In genomic region chr3:196049567-196050122, GRCh38 we compare ENCODE assay signal across 21 cellular contexts. TPM values are rescaled to one million over a fixed set of nuclear protein-coding genes. Genes with fewer than 3 reads are reported as not detected.
A peak's percentile ranks its signal among the peaks of the same experiment; 100 is the strongest.
DNase-seq lines count a peak whose midpoint lies in the region; ATAC-seq and TF ChIP-seq lines count a peak whose summit lies in the region.
"Had no signal": no experiment of that assay in that cellular context is flagged by ENCODE, and none has a peak within 500 bp of the region (broad histone marks: within the 10 kb centered on the region; RNA-seq: fewer than 3 reads in every experiment).

No MANE protein-coding gene starts in this region.

- RAD21 ChIA-PET in HCT116 (lab: Charles Lee; ENCODE audit: low non-redundant PET in 1 of 2, low total read pairs in 2 of 2, uncharacterized antibody in 2 of 2, unreplicated experiment in 2 of 2) = no interaction called here

- TF ChIP-seq POLR2A in HCT116 (IDR thresholded peaks at IDR 0.05; ENCODE audit: borderline replicate concordance, extremely low read depth, insufficient read depth, insufficient read length) = no peak

- H3K36me3 ChIP-seq in HCT116 (ENCODE audit: control insufficient read depth in 1 of 2, insufficient read depth in 2 of 2, low read length in 2 of 2) = peaks cover 40 to 51% of the 10 kb centered on the region in 2 experiments

- H3K27me3 Mint-ChIP-seq in activated naive CD4-positive, alpha-beta T cell treated with anti-CD3 and anti-CD28 coated beads for 36 hours (ENCODE audit: low read depth) = no peaks in the 10 kb centered on the region
- no peaks in the 10 kb centered on the region for H3K27me3 Mint-ChIP-seq in activated naive CD8-positive, alpha-beta T cell treated with anti-CD3 and anti-CD28 coated beads for 36 hours
- H3K27me3 Mint-ChIP-seq in naive thymus-derived CD8-positive, alpha-beta T cell = no peaks in the 10 kb centered on the region

- H3K36me3 Mint-ChIP-seq in activated naive CD4-positive, alpha-beta T cell treated with anti-CD3 and anti-CD28 coated beads for 36 hours (ENCODE audit: low read depth) = peaks cover 46% of the 10 kb centered on the region
- H3K36me3 Mint-ChIP-seq in activated naive CD8-positive, alpha-beta T cell treated with anti-CD3 and anti-CD28 coated beads for 36 hours = peaks cover 42% of the 10 kb centered on the region
- peaks cover 3 to 72% (median 17%) of the 10 kb centered on the region in 3 donors for H3K36me3 Mint-ChIP-seq in naive thymus-derived CD8-positive, alpha-beta T cell

- no peak for ATAC-seq in HCT116
- ATAC-seq in naive thymus-derived CD8-positive, alpha-beta T cell = no peak
- ATAC-seq in HG02642 (IDR thresholded peaks at IDR 0.05; ENCODE audit: poor library complexity, unreplicated experiment) = no peak
- ATAC-seq in GM18498 (IDR thresholded peaks at IDR 0.05; ENCODE audit: unreplicated experiment) = no peak

- no peaks in the 10 kb centered on the region for H3K9me2 ChIP-seq in HCT116 (ENCODE audit: insufficient read depth)

- no peak overlapping the region for H3K4me2 ChIP-seq in HCT116 (ENCODE audit: low read length)

- BruUV-seq in HCT116 (replicated peaks; lab: Mats Ljungman, UMichigan) = no TSS peak

- no peak overlapping the region for H3K9ac ChIP-seq in HCT116 (ENCODE audit: low read length)

- intact Hi-C loops in activated naive CD4-positive, alpha-beta T cell treated with anti-CD3 and anti-CD28 coated beads for 36 hours (cut with micrococcal nuclease) = no loop called here
- intact Hi-C loops in HCT116 (cut with micrococcal nuclease) = no loop called here

- no peak overlapping the region for H2AFZ ChIP-seq in HCT116 (ENCODE audit: low read depth, low read length, poor library complexity, severe bottlenecking)

- H3K4me1 Mint-ChIP-seq in activated naive CD4-positive, alpha-beta T cell treated with anti-CD3 and anti-CD28 coated beads for 36 hours (ENCODE audit: low read depth) = peaks cover 1% of the 10 kb centered on the region
- peaks cover 10% of the 10 kb centered on the region for H3K4me1 Mint-ChIP-seq in activated naive CD8-positive, alpha-beta T cell treated with anti-CD3 and anti-CD28 coated beads for 36 hours
- peaks cover 0 to 1% (median 0%) of the 10 kb centered on the region in 4 donors for H3K4me1 Mint-ChIP-seq in naive thymus-derived CD8-positive, alpha-beta T cell

- no peaks in the 10 kb centered on the region for H3K9me3 Mint-ChIP-seq in activated naive CD4-positive, alpha-beta T cell treated with anti-CD3 and anti-CD28 coated beads for 36 hours
- no peaks in the 10 kb centered on the region for H3K9me3 Mint-ChIP-seq in activated naive CD8-positive, alpha-beta T cell treated with anti-CD3 and anti-CD28 coated beads for 36 hours
- no peaks in the 10 kb centered on the region for H3K9me3 Mint-ChIP-seq in naive thymus-derived CD8-positive, alpha-beta T cell

- DNase-seq in activated naive CD4-positive, alpha-beta T cell treated with anti-CD3 and anti-CD28 coated beads for 36 hours = no peak
- no peak for DNase-seq in activated naive CD4-positive, alpha-beta T cell treated with Interleukin-2 at 50 U/mL for 16 hours
- DNase-seq in HCT116 (ENCODE audit: low read depth, low spot score) (no peak), NCI-H1436 (lab: John Stamatoyannopoulos, UW) (no peak)
- DNase-seq in activated naive CD8-positive, alpha-beta T cell treated with anti-CD3 and anti-CD28 coated beads for 36 hours = no peak
- no peak for DNase-seq in naive thymus-derived CD8-positive, alpha-beta T cell
- DNase-seq: ACHN; Caco-2; EL; HCEC 1CT; MG63; NCI-H1092; NCI-H1694 treated with DMSO at 0.1 percent for 48 hours; NCI-H2107; NCI-H2227 treated with DMSO at 0.1 percent for 48 hours; NCI-H526; NK-92 treated with Interleukin-12 subunit alpha and Interleukin-12 subunit beta, amount 100 ng/mL, for 24 hours; OCI-M1; SHP77 treated with DMSO at 0.1 percent for 48 hours had no signal

- no peak for TF ChIP-seq CTCF in HCT116 (IDR thresholded peaks at IDR 0.05 in 2 of 3, conservative IDR thresholded peaks at IDR 0.05 in 1 of 3; ENCODE audit: borderline replicate concordance in 1 of 3, insufficient read depth in 1 of 3, low read depth in 2 of 3, low read length in 2 of 3)

- H3K79me2 ChIP-seq in HCT116 (ENCODE audit: insufficient read depth, low read length) = peaks cover 10% of the 10 kb centered on the region

- H3K4me1 ChIP-seq in HCT116 (ENCODE audit: control insufficient read depth in 1 of 2, insufficient read depth in 2 of 2, low read length in 2 of 2) = no peaks in the 10 kb centered on the region

- H3K4me3 ChIP-seq in HCT116 (replicated peaks in 1 of 2; ENCODE audit: low read depth in 1 of 2, low read length in 2 of 2) = no peak overlapping the region
- H3K4me3 ChIP-seq: MG63 had no signal

- no peaks in the 10 kb centered on the region for H3K9me3 ChIP-seq in HCT116 (ENCODE audit: control insufficient read depth in 1 of 2, insufficient read depth in 1 of 2, low read depth in 1 of 2, low read length in 2 of 2)
- H3K9me3 ChIP-seq: Caco-2, MG63 had no signal

- no peak overlapping the region for H3K27ac ChIP-seq in HCT116 (ENCODE audit: low read depth, low read length)

- no peak for TF ChIP-seq RAD21 in HCT116 (IDR thresholded peaks at IDR 0.05; ENCODE audit: low read depth)

- CTCF ChIA-PET in activated naive CD4-positive, alpha-beta T cell treated with anti-CD3 and anti-CD28 coated beads for 36 hours (lab: Charles Lee) = interaction anchor here (0.6 to 1.5 kb wide), 6 partner anchors 24 to 232 kb away, joined by 3 to 10 read pairs (median 4); no protein-coding TSS in a partner anchor
- CTCF ChIA-PET in HCT116 (lab: Charles Lee) = no interaction called here

- H3K27ac Mint-ChIP-seq in activated naive CD4-positive, alpha-beta T cell treated with anti-CD3 and anti-CD28 coated beads for 36 hours = peak overlapping the region; percentile 2
- peak overlapping the region; percentile 42 for H3K27ac Mint-ChIP-seq in activated naive CD8-positive, alpha-beta T cell treated with anti-CD3 and anti-CD28 coated beads for 36 hours
- peak overlapping the region in 7 of 10 donors; percentile 15 to 76 (median 53) for H3K27ac Mint-ChIP-seq in naive thymus-derived CD8-positive, alpha-beta T cell

- no peak overlapping the region for H3K4me3 Mint-ChIP-seq in activated naive CD4-positive, alpha-beta T cell treated with anti-CD3 and anti-CD28 coated beads for 36 hours
- no peak overlapping the region for H3K4me3 Mint-ChIP-seq in activated naive CD8-positive, alpha-beta T cell treated with anti-CD3 and anti-CD28 coated beads for 36 hours
- no peak overlapping the region for H3K4me3 Mint-ChIP-seq in naive thymus-derived CD8-positive, alpha-beta T cell

- POLR2A ChIA-PET in HCT116 (lab: Charles Lee) = no interaction called here
- POLR2A ChIA-PET in naive thymus-derived CD8-positive, alpha-beta T cell (lab: Charles Lee) = no interaction called here

- no peaks in the 10 kb centered on the region; the same call in 1 of the 2 replicates for H4K20me1 ChIP-seq in HCT116 (ENCODE audit: insufficient read depth)

- H3K27me3 ChIP-seq in HCT116 (ENCODE audit: insufficient read depth, low read length) = no peaks in the 10 kb centered on the region
- H3K27me3 ChIP-seq: MG63 had no signal

TF ChIP-seq in HCT116, 20 proteins besides CTCF, POLR2A, EP300 and RAD21:
- TF ChIP-seq EGR1 (IDR thresholded peaks at IDR 0.05; ENCODE audit: low read depth) = no peak
- 0 out of 2 replicates have a peak, but pooled peaks have one; percentile 3 for TF ChIP-seq POLR2AphosphoS5 (IDR thresholded peaks at IDR 0.05; ENCODE audit: low read depth, low read length)
TF ChIP-seq in HCT116: peak in this region for 1.

RNA-seq across cellular contexts. Expression of gene TFRC, which starts 32.2 kb away (rescaled TPM):
- 100 to 1,000 TPM; 436 to 442 TPM for total RNA-seq in activated naive CD4-positive, alpha-beta T cell treated with anti-CD3 and anti-CD28 coated beads for 36 hours
- total RNA-seq in HCT116 (2021; ENCODE audit: unreplicated experiment) = 261 TPM
- polyA plus RNA-seq in HCT116 (2012) = 52.3 and 60.7 TPM in 2 replicates
- 100 to 1,000 TPM; 550 TPM for total RNA-seq in activated naive CD8-positive, alpha-beta T cell treated with anti-CD3 and anti-CD28 coated beads for 36 hours
- 10 to 100 TPM; 52.9 to 55.9 TPM for total RNA-seq in naive thymus-derived CD8-positive, alpha-beta T cell
- polyA plus RNA-seq in naive thymus-derived CD8-positive, alpha-beta T cell = 10 to 100 TPM in 2 of 3 donors, 1 to 10 TPM in 1; 7.1 to 14.5 (median 10.0) TPM

Comparison
In these comparisons a context has a peak if more than half of its experiments do, and no peak if none do; other contexts are left out.
1. H3K27ac Mint-ChIP-seq: peak in every context shown above with its lines; median percentile 53 in naive thymus-derived CD8-positive, alpha-beta T cell; 42 in activated naive CD8-positive, alpha-beta T cell treated with anti-CD3 and anti-CD28 coated beads for 36 hours; 2 in activated naive CD4-positive, alpha-beta T cell treated with anti-CD3 and anti-CD28 coated beads for 36 hours.